ENCODE assay signal across 7 cellular contexts in the genomic region with DNA sequence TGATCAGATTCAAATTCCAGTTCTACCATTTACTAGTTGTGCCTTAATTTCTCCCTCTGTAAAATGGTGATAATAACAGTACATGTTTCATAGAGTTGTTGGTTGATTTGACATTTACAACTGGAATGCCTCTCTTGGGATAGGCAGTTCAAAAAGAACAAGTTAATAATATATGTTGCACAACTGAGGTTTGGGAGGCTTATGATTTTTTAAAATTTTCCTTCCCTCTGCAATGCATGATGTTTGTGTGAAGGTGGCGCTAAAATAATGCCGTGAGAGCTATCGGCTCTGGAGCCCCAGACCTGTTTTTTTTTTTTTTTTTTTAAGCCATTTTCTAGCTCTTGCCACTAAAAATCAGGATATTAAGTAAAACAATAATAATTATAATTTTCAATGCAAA.
DNase-seq lines count a peak whose midpoint lies in the region; ATAC-seq and TF ChIP-seq lines count a peak whose summit lies in the region.
"Had no signal": no experiment of that assay in that cellular context is flagged by ENCODE, and none has a peak within 500 bp of the region (broad histone marks: within the 10 kb centered on the region; RNA-seq: fewer than 3 reads in every experiment).

No MANE protein-coding gene starts in this region.

- DNase-seq in EL (peak; percentile 15), NCI-H226 (peak; percentile 25), foreskin fibroblast (peak; percentile 42 to 72), NCI-H187 (lab: John Stamatoyannopoulos, UW) (no peak)
- DNase-seq: activated CD4-positive, alpha-beta T cell treated with anti-CD3 and anti-CD28 coated beads for 48 hours had no signal

- ATAC-seq in HG03280 (IDR thresholded peaks at IDR 0.05; ENCODE audit: unreplicated experiment) (no peak), HG03108 (IDR thresholded peaks at IDR 0.05; ENCODE audit: unreplicated experiment) (no peak)

- no peak overlapping the region for H3K4me3 ChIP-seq in foreskin fibroblast (ENCODE audit: low read depth in 1 of 2, low read length in 2 of 2)

- TF ChIP-seq CTCF in foreskin fibroblast (IDR thresholded peaks at IDR 0.05; ENCODE audit: low read depth, low read length) = no peak

Comparison
In these comparisons a context has a peak if more than half of its experiments do, and no peak if none do; other contexts are left out.
1. DNase-seq: peak in EL (single experiment), NCI-H226 (single experiment) and foreskin fibroblast (2 of 2); none in NCI-H187 (0 of 2).